ENCODE assay signal across 1 cellular context in genomic region chr19:47095707-47096704, GRCh38.
TF ChIP-seq lines count a peak whose summit lies in the region.

No MANE protein-coding gene starts in this region.

TF ChIP-seq in HepG2, 621 proteins besides CTCF, POLR2A, EP300 and RAD21 (continued from another document and continues in another):
- TF ChIP-seq ZNF790 (CRISPR knock-in tag; IDR thresholded peaks at IDR 0.05; ENCODE audit: borderline replicate concordance) (no peak), MXD1 (CRISPR knock-in tag; IDR thresholded peaks at IDR 0.05) (no peak), ZNF451 (CRISPR knock-in tag; IDR thresholded peaks at IDR 0.05) (peak; percentile 84; the same call in 1 of the 2 replicates), DNMT1 (CRISPR knock-in tag; IDR thresholded peaks at IDR 0.05) (no peak), U2AF2 (IDR thresholded peaks at IDR 0.05; ENCODE audit: low read depth, low read length) (peak; percentile 85; the same call in 1 of the 2 replicates), FOXO4 (CRISPR knock-in tag; conservative IDR thresholded peaks at IDR 0.05) (no peak), FOSL1 (CRISPR knock-in tag; IDR thresholded peaks at IDR 0.05; ENCODE audit: borderline replicate concordance) (no peak; the same call in 1 of the 2 replicates), ZNF576 (CRISPR knock-in tag; IDR thresholded peaks at IDR 0.05) (no peak), ZMYM2 (CRISPR knock-in tag; IDR thresholded peaks at IDR 0.05) (peak; percentile 90; the same call in 1 of the 2 replicates), GFI1 (CRISPR knock-in tag; IDR thresholded peaks at IDR 0.05; ENCODE audit: borderline replicate concordance) (0 out of 2 replicates have a peak, but pooled peaks have one; percentile 42), ZNF556 (CRISPR knock-in tag; IDR thresholded peaks at IDR 0.05; ENCODE audit: borderline replicate concordance) (no peak), ZNF777 (CRISPR knock-in tag; IDR thresholded peaks at IDR 0.05) (no peak), ZC3H13 (CRISPR knock-in tag; IDR thresholded peaks at IDR 0.05) (peak; percentile 71; the same call in 1 of the 2 replicates), ZNF546 (CRISPR knock-in tag; conservative IDR thresholded peaks at IDR 0.05) (no peak), BCL6 (CRISPR knock-in tag; IDR thresholded peaks at IDR 0.05) (peak; percentile 92), ZNF12 (CRISPR knock-in tag; IDR thresholded peaks at IDR 0.05) (peak; percentile 10; the same call in 1 of the 2 replicates), FOXP4 (CRISPR knock-in tag; IDR thresholded peaks at IDR 0.05) (peak; percentile 94), MZF1 (CRISPR knock-in tag; IDR thresholded peaks at IDR 0.05; ENCODE audit: borderline replicate concordance) (no peak), HNF4A (CRISPR knock-in tag; IDR thresholded peaks at IDR 0.05) (peak; percentile 99), CHCHD3 (CRISPR knock-in tag; IDR thresholded peaks at IDR 0.05) (no peak), SKI (IDR thresholded peaks at IDR 0.05; ENCODE audit: partially characterized antibody) (peak; percentile 90), ZNF549 (CRISPR knock-in tag; IDR thresholded peaks at IDR 0.05) (no peak), MTERF4 (CRISPR knock-in tag; IDR thresholded peaks at IDR 0.05) (peak; percentile 14; the same call in 1 of the 2 replicates), IKZF5 (CRISPR knock-in tag; IDR thresholded peaks at IDR 0.05) (peak; percentile 91), HIVEP1 (CRISPR knock-in tag; IDR thresholded peaks at IDR 0.05) (peak; percentile 75), FOXK2 (IDR thresholded peaks at IDR 0.05) (peak; percentile 95), ZUFSP (CRISPR knock-in tag; IDR thresholded peaks at IDR 0.05; ENCODE audit: borderline replicate concordance) (no peak), ZNF816 (CRISPR knock-in tag; IDR thresholded peaks at IDR 0.05; ENCODE audit: borderline replicate concordance) (no peak; the same call in 1 of the 2 replicates), ZBTB4 (CRISPR knock-in tag; IDR thresholded peaks at IDR 0.05; ENCODE audit: borderline replicate concordance) (peak; percentile 76; the same call in 1 of the 2 replicates), TCF7L2 (IDR thresholded peaks at IDR 0.05; ENCODE audit: low read depth, low read length) (no peak), ZNF18 (CRISPR knock-in tag; IDR thresholded peaks at IDR 0.05; ENCODE audit: insufficient replicate concordance) (peak; percentile 53), NKX3-1 (CRISPR knock-in tag; IDR thresholded peaks at IDR 0.05) (no peak), ZNF367 (CRISPR knock-in tag; IDR thresholded peaks at IDR 0.05; ENCODE audit: borderline replicate concordance) (no peak), CEBPB (IDR thresholded peaks at IDR 0.05; ENCODE audit: borderline replicate concordance, low read depth, low read length) (no peak), ZNF670 (CRISPR knock-in tag; IDR thresholded peaks at IDR 0.05; ENCODE audit: borderline replicate concordance) (peak; percentile 76; the same call in 1 of the 2 replicates), FOXA3 (CRISPR knock-in tag; IDR thresholded peaks at IDR 0.05) (peak; percentile 92), HDAC2 (CRISPR knock-in tag; IDR thresholded peaks at IDR 0.05) (peak; percentile 98), ZNF276 (CRISPR knock-in tag; IDR thresholded peaks at IDR 0.05; ENCODE audit: low read depth) (no peak), TBX3 (IDR thresholded peaks at IDR 0.05; ENCODE audit: borderline replicate concordance) (peak; percentile 90), FOXK1 (CRISPR knock-in tag; IDR thresholded peaks at IDR 0.05; ENCODE audit: borderline replicate concordance, low read depth) (peak; percentile 80), ZNF414 (CRISPR knock-in tag; IDR thresholded peaks at IDR 0.05) (peak; percentile 79), SOX13 (IDR thresholded peaks at IDR 0.05) (peak; percentile 70; the same call in 1 of the 2 replicates), SOX13 (CRISPR knock-in tag; conservative IDR thresholded peaks at IDR 0.05 in 1 of 2, IDR thresholded peaks at IDR 0.05 in 1 of 2) (peak in 1 of 2 experiments; percentile 94; a peak in 2 of 4 replicates), ZNF510 (CRISPR knock-in tag; IDR thresholded peaks at IDR 0.05; ENCODE audit: low read depth) (no peak), ZNF329 (CRISPR knock-in tag; IDR thresholded peaks at IDR 0.05; ENCODE audit: low read depth) (0 out of 2 replicates have a peak, but pooled peaks have one; percentile 43), ZFX (CRISPR knock-in tag; IDR thresholded peaks at IDR 0.05; ENCODE audit: low read depth) (peak; percentile 82), TBX2 (CRISPR knock-in tag; IDR thresholded peaks at IDR 0.05; ENCODE audit: borderline replicate concordance) (peak; percentile 98), DNMT3B (CRISPR knock-in tag; conservative IDR thresholded peaks at IDR 0.05) (no peak), ZNF292 (CRISPR knock-in tag; IDR thresholded peaks at IDR 0.05; ENCODE audit: borderline replicate concordance, low read depth) (peak; percentile 58; the same call in 1 of the 2 replicates), ZFP90 (CRISPR knock-in tag; IDR thresholded peaks at IDR 0.05; ENCODE audit: borderline replicate concordance) (no peak), EEA1 (CRISPR knock-in tag; IDR thresholded peaks at IDR 0.05; ENCODE audit: borderline replicate concordance) (no peak), HCFC1 (IDR thresholded peaks at IDR 0.05; ENCODE audit: low read depth, low read length) (no peak)
